In genomic region chr13:98653471-98653985, GRCh38 we compare ENCODE assay signal across 8 cellular contexts.
DNase-seq lines count a peak whose midpoint lies in the region; ATAC-seq lines count a peak whose summit lies in the region.

No MANE protein-coding gene starts in this region.

- CTCF ChIA-PET in CD4-positive, alpha-beta memory T cell (lab: Charles Lee; ENCODE audit: partially characterized antibody) = interaction anchor here (0.6 to 11.4 kb wide), 65 partner anchors 9 to 797 kb away, joined by 3 to 345 read pairs (median 5); no protein-coding TSS in a partner anchor
- CTCF ChIA-PET in activated CD8-positive, alpha-beta T cell treated with anti-CD3 and anti-CD28 coated beads, Interleukin-2, amount 10 ng/mL, durations not matched to agents 7 days and 5 days (lab: Charles Lee) = interaction anchor here (0.6 to 6.6 kb wide), 40 partner anchors 11 to 239 kb away, joined by 3 to 102 read pairs (median 4); no protein-coding TSS in a partner anchor

- peak overlapping the region in 6 of 8 donors; percentile 42 to 84 (median 64) for H3K4me3 Mint-ChIP-seq in CD4-positive, alpha-beta memory T cell
- no peak overlapping the region for H3K4me3 Mint-ChIP-seq in activated CD8-positive, alpha-beta T cell treated with anti-CD3 and anti-CD28 coated beads, Interleukin-2, amount 10 ng/mL, durations not matched to agents 7 days and 5 days

- POLR2A ChIA-PET in CD4-positive, alpha-beta memory T cell (lab: Charles Lee; ENCODE audit: partially characterized antibody) = interaction anchor here (0.6 to 4.8 kb wide), 5 partner anchors 19 to 208 kb away, joined by 4 to 38 read pairs (median 5); partner anchors contain the start of gene STK24
- POLR2A ChIA-PET in activated CD8-positive, alpha-beta T cell treated with anti-CD3 and anti-CD28 coated beads, Interleukin-2, amount 10 ng/mL, durations not matched to agents 7 days and 5 days (lab: Charles Lee) = no interaction called here

- peak; percentile 91 for ATAC-seq in GM19328 (IDR thresholded peaks at IDR 0.05; ENCODE audit: unreplicated experiment)
- ATAC-seq in HG03442 (IDR thresholded peaks at IDR 0.05; ENCODE audit: unreplicated experiment) = peak; percentile 92
- peak; percentile 89 for ATAC-seq in activated CD8-positive, alpha-beta T cell treated with anti-CD3 and anti-CD28 coated beads, Interleukin-2, amount 10 ng/mL, durations not matched to agents 7 days and 5 days

- H3K4me1 ChIP-seq in CD4-positive, alpha-beta memory T cell (ENCODE audit: insufficient read depth, low read length) = peaks cover 5% of the 10 kb centered on the region
- H3K4me1 ChIP-seq in effector memory CD4-positive, alpha-beta T cell (ENCODE audit: control insufficient read depth, insufficient read depth, low read length, poor library complexity, severe bottlenecking) = no peaks in the 10 kb centered on the region
- peaks cover 3% of the 10 kb centered on the region for H3K4me1 ChIP-seq in mesendoderm (ENCODE audit: control insufficient read depth, low read depth, low read length)

- H3K56ac ChIP-seq in mesendoderm (ENCODE audit: low read length) = no peak overlapping the region

- H3K4me1 Mint-ChIP-seq in CD4-positive, alpha-beta memory T cell = peaks cover 0 to 7% (median 3%) of the 10 kb centered on the region in 4 donors
- peaks cover 2% of the 10 kb centered on the region for H3K4me1 Mint-ChIP-seq in activated CD8-positive, alpha-beta T cell treated with anti-CD3 and anti-CD28 coated beads, Interleukin-2, amount 10 ng/mL, durations not matched to agents 7 days and 5 days (ENCODE audit: low read depth)

- no peak overlapping the region for H2AK5ac ChIP-seq in mesendoderm (ENCODE audit: low read length)

- no peak overlapping the region for H3K23ac ChIP-seq in mesendoderm (ENCODE audit: low read length)

- peak; percentile 61 to 73 (median 64) for DNase-seq in CD4-positive, alpha-beta memory T cell
- DNase-seq in NCI-H748 (lab: John Stamatoyannopoulos, UW; ENCODE audit: unreplicated experiment) (peak; percentile 87), mesendoderm (peak; percentile 95)
- peak; percentile 77 for DNase-seq in activated CD8-positive, alpha-beta T cell treated with anti-CD3 and anti-CD28 coated beads, Interleukin-2, amount 10 ng/mL, durations not matched to agents 7 days and 5 days
- DNase-seq in effector memory CD4-positive, alpha-beta T cell = peak; percentile 44 to 59 (median 48)
- peak; percentile 25 to 38 for DNase-seq in stimulated activated CD8-positive, alpha-beta memory T cell treated with anti-CD3 and anti-CD28 coated beads, Interleukin-15, amount 100 ng/mL, for 48 hours (ENCODE audit: low read depth in 2 of 2)

- peaks cover 0 to 3% of the 10 kb centered on the region in 2 donors for H3K27me3 Mint-ChIP-seq in CD4-positive, alpha-beta memory T cell
- peaks cover 5% of the 10 kb centered on the region for H3K27me3 Mint-ChIP-seq in activated CD8-positive, alpha-beta T cell treated with anti-CD3 and anti-CD28 coated beads, Interleukin-2, amount 10 ng/mL, durations not matched to agents 7 days and 5 days (ENCODE audit: low read depth)

- no peaks in the 10 kb centered on the region for H3K79me1 ChIP-seq in mesendoderm (ENCODE audit: low read length)

- H3K36me3 Mint-ChIP-seq in CD4-positive, alpha-beta memory T cell = no peaks in the 10 kb centered on the region
- H3K36me3 Mint-ChIP-seq in activated CD8-positive, alpha-beta T cell treated with anti-CD3 and anti-CD28 coated beads, Interleukin-2, amount 10 ng/mL, durations not matched to agents 7 days and 5 days (ENCODE audit: low read depth) = no peaks in the 10 kb centered on the region

- no peak overlapping the region for H2BK5ac ChIP-seq in mesendoderm (ENCODE audit: low read length)

- no peaks in the 10 kb centered on the region for H3K27me3 ChIP-seq in CD4-positive, alpha-beta memory T cell (ENCODE audit: insufficient read depth, low read length)
- H3K27me3 ChIP-seq in effector memory CD4-positive, alpha-beta T cell (replicated peaks; ENCODE audit: control insufficient read depth, insufficient read depth, low read length, poor library complexity, severe bottlenecking) = no peaks in the 10 kb centered on the region
- no peaks in the 10 kb centered on the region for H3K27me3 ChIP-seq in mesendoderm (ENCODE audit: insufficient read depth, low read length, poor library complexity)

- intact Hi-C loops in CD4-positive, alpha-beta memory T cell (cut with micrococcal nuclease) = loop anchor here (1.0 to 2.0 kb wide), 2 partner anchors 79 to 208 kb away; no protein-coding TSS in a partner anchor

- H3K9me3 Mint-ChIP-seq in CD4-positive, alpha-beta memory T cell = no peaks in the 10 kb centered on the region
- no peaks in the 10 kb centered on the region for H3K9me3 Mint-ChIP-seq in activated CD8-positive, alpha-beta T cell treated with anti-CD3 and anti-CD28 coated beads, Interleukin-2, amount 10 ng/mL, durations not matched to agents 7 days and 5 days (ENCODE audit: insufficient read depth)

- H2BK15ac ChIP-seq in mesendoderm (replicated peaks; ENCODE audit: low read depth) = no peak overlapping the region

- H4K5ac ChIP-seq in mesendoderm (ENCODE audit: low read length) = no peak overlapping the region

- H2BK120ac ChIP-seq in mesendoderm (ENCODE audit: low read depth, low read length) = no peak overlapping the region

- H3K9me3 ChIP-seq in CD4-positive, alpha-beta memory T cell (ENCODE audit: control insufficient read depth in 1 of 2, low read length in 2 of 2) = no peaks in the 10 kb centered on the region
- no peaks in the 10 kb centered on the region for H3K9me3 ChIP-seq in effector memory CD4-positive, alpha-beta T cell (ENCODE audit: control insufficient read depth, low read length)

- H3K4ac ChIP-seq in mesendoderm (ENCODE audit: low read depth, low read length) = no peak overlapping the region

- no peak overlapping the region for H3K27ac ChIP-seq in CD4-positive, alpha-beta memory T cell (ENCODE audit: low read depth, low read length)
- no peak overlapping the region for H3K27ac ChIP-seq in effector memory CD4-positive, alpha-beta T cell (ENCODE audit: insufficient read depth, low read length, poor library complexity, severe bottlenecking)
- no peak overlapping the region for H3K27ac ChIP-seq in mesendoderm (ENCODE audit: low read depth, low read length)

- no CpG with 5 or more reads among the region's 9 CpGs for WGBS in mesendoderm (ENCODE audit: extremely low coverage, insufficient coverage, low lambda C conversion rate)

- no peak overlapping the region for H3K18ac ChIP-seq in mesendoderm (ENCODE audit: low read length)

- no peaks in the 10 kb centered on the region for H3K36me3 ChIP-seq in CD4-positive, alpha-beta memory T cell (ENCODE audit: insufficient read depth, low read length)
- H3K36me3 ChIP-seq in effector memory CD4-positive, alpha-beta T cell (ENCODE audit: control insufficient read depth, insufficient read depth, low read length) = no peaks in the 10 kb centered on the region
- H3K36me3 ChIP-seq in mesendoderm (ENCODE audit: control insufficient read depth, insufficient read depth, low read length) = no peaks in the 10 kb centered on the region

- no peak overlapping the region for H3K4me3 ChIP-seq in CD4-positive, alpha-beta memory T cell (ENCODE audit: low read length in 2 of 2)
- peak overlapping the region; percentile 13 for H3K4me3 ChIP-seq in effector memory CD4-positive, alpha-beta T cell (ENCODE audit: insufficient read depth, low read depth, low read length, poor library complexity, severe bottlenecking)
- no peak overlapping the region for H3K4me3 ChIP-seq in mesendoderm (ENCODE audit: low read length)

- no peak overlapping the region for H3K9ac ChIP-seq in mesendoderm (ENCODE audit: low read length)

- peak overlapping the region in 3 of 7 donors; percentile 1 to 73 (median 68) for H3K27ac Mint-ChIP-seq in CD4-positive, alpha-beta memory T cell
- H3K27ac Mint-ChIP-seq in activated CD8-positive, alpha-beta T cell treated with anti-CD3 and anti-CD28 coated beads, Interleukin-2, amount 10 ng/mL, durations not matched to agents 7 days and 5 days = no peak overlapping the region

- H4K8ac ChIP-seq in mesendoderm (ENCODE audit: low read depth, low read length) = no peak overlapping the region

- H3K79me2 ChIP-seq in mesendoderm (ENCODE audit: control insufficient read depth, insufficient read depth, low read length) = no peaks in the 10 kb centered on the region

- no peak overlapping the region for H3K4me2 ChIP-seq in mesendoderm (ENCODE audit: low read length)

Comparison
In these comparisons a context has a peak if more than half of its experiments do, and no peak if none do; other contexts are left out.
1. DNase-seq: peak in every context shown above with its lines; median percentile 95 in mesendoderm; 87 in NCI-H748; 77 in activated CD8-positive, alpha-beta T cell treated with anti-CD3 and anti-CD28 coated beads, Interleukin-2, amount 10 ng/mL, durations not matched to agents 7 days and 5 days; 64 in CD4-positive, alpha-beta memory T cell; 48 in effector memory CD4-positive, alpha-beta T cell; 32 in stimulated activated CD8-positive, alpha-beta memory T cell treated with anti-CD3 and anti-CD28 coated beads, Interleukin-15, amount 100 ng/mL, for 48 hours.